In the genomic region with DNA sequence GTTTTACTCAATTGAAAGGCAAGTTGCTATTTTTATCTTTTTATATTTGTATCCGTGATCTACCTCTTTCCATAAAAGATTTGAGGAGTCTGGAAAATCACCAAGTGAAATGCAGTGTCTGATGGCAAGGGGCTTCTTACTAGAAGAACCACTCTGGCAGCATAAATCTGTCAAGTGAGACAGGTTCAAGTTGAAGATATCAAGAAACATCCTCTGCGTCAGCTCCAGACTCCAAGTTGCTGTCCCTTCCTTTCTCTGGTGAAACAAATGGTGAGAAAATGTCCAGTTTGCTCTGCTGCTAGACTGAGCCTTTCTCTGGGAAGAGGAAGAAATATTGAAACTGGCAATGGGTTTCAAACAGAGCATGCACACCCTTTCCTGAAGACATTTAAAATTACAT, we compare ENCODE assay signal across 29 cellular contexts.
"Had no signal": no experiment of that assay in that cellular context is flagged by ENCODE, and none has a peak within 500 bp of the region (broad histone marks: within the 10 kb centered on the region; RNA-seq: fewer than 3 reads in every experiment).

No MANE protein-coding gene starts in this region.

- H3K4me1 Mint-ChIP-seq: naive thymus-derived CD4-positive, alpha-beta T cell; natural killer cell; stimulated activated effector memory CD8-positive, alpha-beta T cell treated with anti-CD3 and anti-CD28 coated beads, Interleukin-12 subunit alpha, Interleukin-12 subunit beta, amount 100 ng/mL, for 72 hours; stimulated activated naive B cell treated with anti-CD40 and anti-IgM and Interleukin-4, amounts not matched to agents 10 μg/mL and 1 μg/mL and 100 μg/mL, for 72 hours had no signal

- H3K79me2 ChIP-seq: parathyroid adenoma had no signal

- H3K4me3 ChIP-seq: neural progenitor cell, ovary, prostate gland, right atrium auricular region, right lobe of liver, sigmoid colon, stomach, thoracic aorta, thyroid gland, tibial nerve, upper lobe of right lung, uterus had no signal

- H3K4me3 Mint-ChIP-seq: naive thymus-derived CD4-positive, alpha-beta T cell; natural killer cell; nephron; neural progenitor cell; stimulated activated effector memory CD8-positive, alpha-beta T cell treated with anti-CD3 and anti-CD28 coated beads, Interleukin-12 subunit alpha, Interleukin-12 subunit beta, amount 100 ng/mL, for 72 hours; stimulated activated naive B cell treated with anti-CD40 and anti-IgM and Interleukin-4, amounts not matched to agents 10 μg/mL and 1 μg/mL and 100 μg/mL, for 72 hours; stimulated activated naive CD8-positive, alpha-beta T cell treated with anti-CD3 and anti-CD28 coated beads, Interleukin-15, Interleukin-2, amounts not matched to agents 100 ng/mL and 50 ng/mL, for 24 hours; type B pancreatic cell had no signal

- H3K36me3 ChIP-seq: neural progenitor cell, ovary, prostate gland, right atrium auricular region, right lobe of liver, sigmoid colon, stomach, thoracic aorta, thyroid gland, tibial nerve, upper lobe of right lung, uterus had no signal

- H3K27me3 ChIP-seq: neural progenitor cell, ovary, right atrium auricular region, right lobe of liver, sigmoid colon, stomach, thyroid gland, tibial nerve, upper lobe of right lung, uterus had no signal

- H3K36me3 Mint-ChIP-seq: natural killer cell; neural progenitor cell; stimulated activated effector memory CD8-positive, alpha-beta T cell treated with anti-CD3 and anti-CD28 coated beads, Interleukin-12 subunit alpha, Interleukin-12 subunit beta, amount 100 ng/mL, for 72 hours; stimulated activated naive B cell treated with anti-CD40 and anti-IgM and Interleukin-4, amounts not matched to agents 10 μg/mL and 1 μg/mL and 100 μg/mL, for 72 hours; type B pancreatic cell had no signal

- H3K9me3 Mint-ChIP-seq: stimulated activated naive CD8-positive, alpha-beta T cell treated with anti-CD3 and anti-CD28 coated beads, Interleukin-15, Interleukin-2, amounts not matched to agents 100 ng/mL and 50 ng/mL, for 24 hours had no signal

- DNase-seq: naive thymus-derived CD4-positive, alpha-beta T cell; natural killer cell; occipital lobe; ovary; posterior cingulate gyrus; retina; right lobe of liver; sigmoid colon; small intestine; stimulated activated CD4-positive, alpha-beta T cell treated with anti-CD3 and anti-CD28 coated beads, Interleukin-15, amount 100 ng/mL, for 24 hours; stimulated activated CD4-positive, alpha-beta T cell treated with anti-CD3 and anti-CD28 coated beads, Interleukin-2, amount 100 ng/mL, for 24 hours; stimulated activated CD4-positive, alpha-beta T cell treated with anti-CD3 and anti-CD28 coated beads, Interleukin-2, amount 100 ng/mL, for 48 hours; stimulated activated CD4-positive, alpha-beta T cell treated with anti-CD3 and anti-CD28 coated beads, Interleukin-4, amount 100 ng/mL, for 24 hours; stimulated activated naive B cell treated with anti-CD40 and anti-IgM and Interleukin-4, amounts not matched to agents 10 μg/mL and 1 μg/mL and 100 μg/mL, for 72 hours; stimulated activated naive CD4-positive, alpha-beta T cell treated with Interleukin-2 at 50 U/mL for 16 hours; stomach; thyroid gland; upper lobe of right lung; uterus had no signal

- H2AFZ ChIP-seq: parathyroid adenoma had no signal

- H3K4me1 ChIP-seq: neural progenitor cell, parathyroid adenoma, prostate gland, right lobe of liver, tibial nerve, upper lobe of right lung, uterus had no signal

- H3K27ac Mint-ChIP-seq: naive thymus-derived CD4-positive, alpha-beta T cell; natural killer cell; neural progenitor cell; stimulated activated effector memory CD8-positive, alpha-beta T cell treated with anti-CD3 and anti-CD28 coated beads, Interleukin-12 subunit alpha, Interleukin-12 subunit beta, amount 100 ng/mL, for 72 hours; stimulated activated naive B cell treated with anti-CD40 and anti-IgM and Interleukin-4, amounts not matched to agents 10 μg/mL and 1 μg/mL and 100 μg/mL, for 72 hours; stimulated activated naive CD8-positive, alpha-beta T cell treated with anti-CD3 and anti-CD28 coated beads, Interleukin-15, Interleukin-2, amounts not matched to agents 100 ng/mL and 50 ng/mL, for 24 hours; type B pancreatic cell had no signal

- H3K4me2 ChIP-seq: neural progenitor cell had no signal

- ATAC-seq: naive thymus-derived CD4-positive, alpha-beta T cell; natural killer cell; right lobe of liver; stimulated activated effector memory CD8-positive, alpha-beta T cell treated with anti-CD3 and anti-CD28 coated beads, Interleukin-12 subunit alpha, Interleukin-12 subunit beta, amount 100 ng/mL, for 72 hours; stimulated activated naive B cell treated with anti-CD40 and anti-IgM and Interleukin-4, amounts not matched to agents 10 μg/mL and 1 μg/mL and 100 μg/mL, for 72 hours; upper lobe of right lung had no signal

- H3K27ac ChIP-seq: neural progenitor cell, ovary, parathyroid adenoma, prostate gland, right atrium auricular region, right lobe of liver, sigmoid colon, stomach, thoracic aorta, thyroid gland, tibial nerve, upper lobe of right lung, uterus had no signal
